In the genomic region with DNA sequence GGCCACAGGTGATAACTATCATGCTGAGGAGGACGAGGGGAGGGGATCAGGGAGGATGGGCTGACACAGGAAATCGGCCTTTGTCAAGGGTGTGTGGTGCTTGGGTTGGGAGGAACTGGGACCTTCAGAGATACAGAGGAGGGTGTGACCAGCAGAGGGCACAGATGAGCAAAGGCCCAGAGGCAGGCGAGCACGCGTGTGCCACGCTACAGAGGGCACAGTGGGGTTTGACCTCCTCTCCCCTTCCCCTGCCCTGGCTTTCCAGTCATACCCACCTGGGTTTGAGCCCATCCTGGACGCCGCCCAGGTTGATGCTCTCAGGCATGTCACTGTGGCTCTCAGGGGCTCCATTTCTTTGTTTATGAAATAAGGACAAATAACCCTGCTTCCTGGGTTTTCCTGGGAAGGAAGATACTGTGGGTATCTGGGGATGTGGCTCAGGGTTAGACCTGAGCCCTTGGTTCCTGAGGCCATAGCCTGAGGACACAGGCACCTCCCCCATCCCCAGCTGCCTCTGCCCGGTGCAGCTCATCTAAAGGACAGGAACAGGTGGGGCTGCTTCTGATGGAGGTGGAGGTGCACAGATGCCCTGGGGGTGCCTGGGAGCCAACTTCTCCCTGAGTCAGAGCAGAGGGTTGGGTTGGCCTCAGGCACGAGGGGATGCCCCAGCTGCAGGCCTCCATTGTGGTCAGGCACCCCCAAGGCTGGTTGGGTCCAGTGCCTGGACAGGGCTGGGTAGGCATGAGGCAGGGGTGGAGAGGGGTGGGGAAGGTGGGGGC, we compare ENCODE assay signal across 8 cellular contexts. TPM values are rescaled to one million over a fixed set of nuclear protein-coding genes. Genes with fewer than 3 reads are reported as not detected.
A peak's percentile ranks its signal among the peaks of the same experiment; 100 is the strongest.
DNase-seq lines count a peak whose midpoint lies in the region; ATAC-seq and TF ChIP-seq lines count a peak whose summit lies in the region.

No MANE protein-coding gene starts in this region.

- no peaks in the 10 kb centered on the region for H3K4me1 ChIP-seq in psoas muscle

- CTCF ChIA-PET in activated naive CD4-positive, alpha-beta T cell treated with anti-CD3 and anti-CD28 coated beads for 36 hours (lab: Charles Lee) = interaction anchor here (1.0 to 7.2 kb wide), 8 partner anchors 23 to 111 kb away, joined by 3 to 94 read pairs (median 4); partner anchors contain the start of gene CKLF

- ATAC-seq in GM18873 (IDR thresholded peaks at IDR 0.05; ENCODE audit: low FRiP score, unreplicated experiment) = peak; percentile 59
- ATAC-seq in HG03520 (IDR thresholded peaks at IDR 0.05; ENCODE audit: unreplicated experiment) = peak; percentile 52
- peak; percentile 90 for ATAC-seq in Right ventricle myocardium superior (ENCODE audit: poor library complexity)
- ATAC-seq in psoas muscle = peak; percentile 83 to 93 (median 88)

- WGBS in psoas muscle, 3 donors = 18 to 29% (median 21%) methylated on average over 9 to 10 of the region's 10 CpGs

- DNase-seq in AG20443 (ENCODE audit: low spot score) (peak; percentile 86), SK-N-DZ (ENCODE audit: low spot score) (peak; percentile 67), Right ventricle myocardium superior (peak; percentile 86), psoas muscle (peak; percentile 73 to 85), NCI-H2107 treated with DMSO at 0.1 percent for 48 hours (lab: John Stamatoyannopoulos, UW; ENCODE audit: unreplicated experiment) (no peak)
- DNase-seq in activated naive CD4-positive, alpha-beta T cell treated with anti-CD3 and anti-CD28 coated beads for 36 hours = peak; percentile 92

- no peaks in the 10 kb centered on the region for H3K9me3 ChIP-seq in psoas muscle

- H3K4me1 Mint-ChIP-seq in activated naive CD4-positive, alpha-beta T cell treated with anti-CD3 and anti-CD28 coated beads for 36 hours (ENCODE audit: low read depth) = peaks cover 34% of the 10 kb centered on the region

- no peak overlapping the region for H3K27ac ChIP-seq in psoas muscle

- H3K36me3 Mint-ChIP-seq in activated naive CD4-positive, alpha-beta T cell treated with anti-CD3 and anti-CD28 coated beads for 36 hours (ENCODE audit: low read depth) = no peaks in the 10 kb centered on the region

- no peaks in the 10 kb centered on the region for H3K9me3 Mint-ChIP-seq in activated naive CD4-positive, alpha-beta T cell treated with anti-CD3 and anti-CD28 coated beads for 36 hours

- TF ChIP-seq CTCF in psoas muscle (IDR thresholded peaks at IDR 0.05) = peak; percentile 69

- intact Hi-C loops in activated naive CD4-positive, alpha-beta T cell treated with anti-CD3 and anti-CD28 coated beads for 36 hours (cut with micrococcal nuclease) = loop anchor here (1.0 kb wide), 1 partner anchor 110 kb away; no protein-coding TSS in a partner anchor
- intact Hi-C loops in Right ventricle myocardium superior (cut with DNase I) (no loop called here), psoas muscle (cut with DNase I) (loop anchor here in 1 of 2 donors (5.0 to 10.0 kb wide), 2 partner anchors 68 to 106 kb away; no protein-coding TSS in a partner anchor)

- H3K36me3 ChIP-seq in psoas muscle (ENCODE audit: insufficient read depth in 1 of 2, low read depth in 1 of 2) = no peaks in the 10 kb centered on the region

- no peaks in the 10 kb centered on the region for H3K27me3 Mint-ChIP-seq in activated naive CD4-positive, alpha-beta T cell treated with anti-CD3 and anti-CD28 coated beads for 36 hours (ENCODE audit: low read depth)

- peaks cover 0 to 12% (median 0%) of the 10 kb centered on the region in 3 donors for H3K27me3 ChIP-seq in psoas muscle (ENCODE audit: insufficient read depth in 3 of 3, low read length in 2 of 3)

- no peak overlapping the region for H3K4me3 Mint-ChIP-seq in activated naive CD4-positive, alpha-beta T cell treated with anti-CD3 and anti-CD28 coated beads for 36 hours

- H3K4me3 ChIP-seq in psoas muscle = no peak overlapping the region

- no peak overlapping the region for H3K27ac Mint-ChIP-seq in activated naive CD4-positive, alpha-beta T cell treated with anti-CD3 and anti-CD28 coated beads for 36 hours

RNA-seq across cellular contexts. Expression of gene BEAN1, which starts 51.8 kb away (rescaled TPM):
- not detected in 2 replicates for polyA plus RNA-seq in SK-N-DZ (2014; cell fraction: cytosol; rRNA removed)
- polyA plus RNA-seq in SK-N-DZ (2014; cell fraction: nucleus; rRNA removed) = not detected in 2 replicates
- not detected for total RNA-seq in activated naive CD4-positive, alpha-beta T cell treated with anti-CD3 and anti-CD28 coated beads for 36 hours
- total RNA-seq in Right ventricle myocardium superior = 1.4 TPM
- total RNA-seq in psoas muscle = not detected
- polyA plus RNA-seq in psoas muscle = under 1 TPM in 2 of 3 donors, not detected in 1; 0.01 to 0.08 TPM
